10 cellular contexts compared by ENCODE assay signal in the genomic region with DNA sequence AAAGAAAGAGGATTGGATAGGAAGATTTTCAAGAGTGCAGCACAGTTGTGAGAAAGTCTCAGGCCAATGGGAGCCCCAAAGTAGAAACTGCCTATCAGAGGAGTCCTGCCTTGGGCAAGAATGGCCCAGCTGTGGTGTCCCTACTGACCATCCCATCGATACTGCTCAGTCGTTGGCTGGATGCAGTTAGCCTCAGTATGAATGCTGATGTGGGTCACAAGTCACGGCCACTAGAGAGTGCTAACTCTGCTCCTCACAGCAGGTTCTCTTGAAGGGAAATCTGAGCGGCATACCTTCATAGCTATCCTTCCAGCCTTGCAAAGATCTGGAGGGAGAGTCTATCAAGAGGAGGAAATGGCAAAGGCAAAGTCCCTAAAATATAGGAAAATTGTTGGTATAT. TPM values are rescaled to one million over a fixed set of nuclear protein-coding genes. Genes with fewer than 3 reads are reported as not detected.
A peak's percentile ranks its signal among the peaks of the same experiment; 100 is the strongest.
DNase-seq lines count a peak whose midpoint lies in the region; ATAC-seq, FAIRE-seq and TF ChIP-seq lines count a peak whose summit lies in the region.
"Had no signal": no experiment of that assay in that cellular context is flagged by ENCODE, and none has a peak within 500 bp of the region (broad histone marks: within the 10 kb centered on the region; RNA-seq: fewer than 3 reads in every experiment).

No MANE protein-coding gene starts in this region.

- H3K27me3 Mint-ChIP-seq in Calu3 (ENCODE audit: unreplicated experiment) = no peaks in the 10 kb centered on the region

- peaks cover 8% of the 10 kb centered on the region for H3K4me1 Mint-ChIP-seq in Calu3 (ENCODE audit: low read depth, unreplicated experiment)

- H3K27me3 ChIP-seq in WERI-Rb-1 (ENCODE audit: insufficient read depth, low read depth, severe bottlenecking) = no peaks in the 10 kb centered on the region
- H3K27me3 ChIP-seq in left lung = no peaks in the 10 kb centered on the region
- H3K27me3 ChIP-seq in adrenal gland = no peaks in the 10 kb centered on the region
- H3K27me3 ChIP-seq: gastrocnemius medialis had no signal

- TF ChIP-seq CTCF in Calu3 (IDR thresholded peaks at IDR 0.05; ENCODE audit: unreplicated experiment) = no peak
- TF ChIP-seq CTCF in WERI-Rb-1 (IDR thresholded peaks at IDR 0.05; ENCODE audit: low read depth, low read length) = peak; percentile 31; the same call in 1 of the 2 replicates
- TF ChIP-seq CTCF in left lung (IDR thresholded peaks at IDR 0.05) = no peak
- TF ChIP-seq CTCF in adrenal gland (IDR thresholded peaks at IDR 0.05) = no peak

- no peaks in the 10 kb centered on the region for H3K9me3 Mint-ChIP-seq in Calu3 (ENCODE audit: low read depth, unreplicated experiment)

- H3K36me3 ChIP-seq in WERI-Rb-1 (no peaks in the 10 kb centered on the region), left lung (no peaks in the 10 kb centered on the region), adrenal gland (replicated peaks in 1 of 2) (no peaks in the 10 kb centered on the region)
- H3K36me3 ChIP-seq: gastrocnemius medialis, thoracic aorta had no signal

- WGBS in adrenal gland, 4 donors = 35 to 49% (median 45%) methylated on average over 4 of the region's 4 CpGs

- H3K4me1 ChIP-seq in left lung (no peaks in the 10 kb centered on the region), adrenal gland (replicated peaks in 1 of 2) (no peaks in the 10 kb centered on the region)
- H3K4me1 ChIP-seq: gastrocnemius medialis had no signal

- TF ChIP-seq POLR2A in H54 (IDR thresholded peaks at IDR 0.05; ENCODE audit: low read depth, low read length) (no peak), adrenal gland (IDR thresholded peaks at IDR 0.05) (no peak)

- H3K27ac Mint-ChIP-seq in Calu3 (ENCODE audit: unreplicated experiment) = no peak overlapping the region

- peak; percentile 72 for FAIRE-seq in H54 (lab: Jason Lieb, UNC)

- ATAC-seq in left lung (peak; percentile 81), HG03095 (IDR thresholded peaks at IDR 0.05; ENCODE audit: unreplicated experiment) (no peak), GM18868 (IDR thresholded peaks at IDR 0.05; ENCODE audit: unreplicated experiment) (no peak)
- ATAC-seq: gastrocnemius medialis had no signal

- CTCF ChIA-PET in Calu3 (lab: Charles Lee) = interaction anchor here (1.1 kb wide), 1 partner anchor 109 kb away, joined by 4 read pairs; no protein-coding TSS in a partner anchor

- no peak overlapping the region for H3K4me3 Mint-ChIP-seq in Calu3 (ENCODE audit: low read depth, unreplicated experiment)

- intact Hi-C loops in Calu3 (cut with micrococcal nuclease; ENCODE audit: unreplicated experiment) (loop anchor here (5.0 kb wide), 1 partner anchor 111 kb away; no protein-coding TSS in a partner anchor), left lung (cut with DNase I) (no loop called here), adrenal gland (cut with DNase I) (no loop called here)

- no peaks in the 10 kb centered on the region for H3K36me3 Mint-ChIP-seq in Calu3 (ENCODE audit: insufficient read depth, unreplicated experiment)

- peak; percentile 44 for DNase-seq in Calu3
- DNase-seq in H54 (ENCODE audit: insufficient read length, low spot score) = no peak
- DNase-seq in WERI-Rb-1 = no peak
- no peak for DNase-seq in left lung
- DNase-seq in COR-L47 (lab: John Stamatoyannopoulos, UW) = no peak
- no peak for DNase-seq in adrenal gland
- DNase-seq: gastrocnemius medialis had no signal

- H3K27ac ChIP-seq in WERI-Rb-1 (no peak overlapping the region), left lung (no peak overlapping the region), adrenal gland (no peak overlapping the region)
- H3K27ac ChIP-seq: gastrocnemius medialis, thoracic aorta had no signal

- H3K4me3 ChIP-seq in WERI-Rb-1 (ENCODE audit: low read depth, low read length) (no peak overlapping the region), left lung (no peak overlapping the region), adrenal gland (no peak overlapping the region)
- H3K4me3 ChIP-seq: gastrocnemius medialis, thoracic aorta had no signal

- H3K9me3 ChIP-seq in WERI-Rb-1 (ENCODE audit: severe bottlenecking) (no peaks in the 10 kb centered on the region), left lung (no peaks in the 10 kb centered on the region), adrenal gland (replicated peaks in 1 of 3) (no peaks in the 10 kb centered on the region)
- H3K9me3 ChIP-seq: gastrocnemius medialis, thoracic aorta had no signal

- no TSS peak for BruUV-seq in Calu3 (replicated peaks; lab: Mats Ljungman, UMichigan)

RNA-seq across cellular contexts. Expression of gene CETN3, which starts 11.6 kb away (rescaled TPM):
- total RNA-seq in Calu3 (2022) (30.0 and 40.3 TPM in 2 replicates), left lung (10 to 100 TPM; 22.1 to 24.8 TPM), adrenal gland (10 to 100 TPM in 6 of 8 donors, 1 to 10 TPM in 2; 5.0 to 28.9 (median 18.6) TPM)
- polyA plus RNA-seq in adrenal gland = 10 to 100 TPM; 20.4 to 59.2 (median 29.9) TPM

RNA-seq across cellular contexts. Expression of gene MBLAC2, which starts 53.4 kb away (rescaled TPM):
- 9.6 and 11.0 TPM in 2 replicates for total RNA-seq in Calu3 (2022)
- total RNA-seq in left lung = 1 to 10 TPM; 3.8 to 5.0 TPM
- 1 to 10 TPM; 3.7 to 7.1 (median 5.2) TPM for total RNA-seq in adrenal gland
- 1 to 10 TPM; 1.3 to 8.8 (median 1.4) TPM for polyA plus RNA-seq in adrenal gland

RNA-seq across cellular contexts. Expression of gene POLR3G, which starts 53.5 kb away (rescaled TPM):
- 15.0 and 16.6 TPM in 2 replicates for total RNA-seq in Calu3 (2022)
- 1 to 10 TPM; 2.0 to 2.6 TPM for total RNA-seq in left lung
- 1 to 10 TPM in 1 of 8 donors, under 1 TPM in 5, not detected in 2; 0.30 to 1.2 (median 0.78) TPM for total RNA-seq in adrenal gland
- polyA plus RNA-seq in adrenal gland = 1 to 10 TPM; 1.0 to 2.4 (median 2.1) TPM
